ENCODE assay signal across 16 cellular contexts in genomic region chr22:31923166-31923565, GRCh38. TPM values are rescaled to one million over a fixed set of nuclear protein-coding genes. Genes with fewer than 3 reads are reported as not detected.
DNase-seq lines count a peak whose midpoint lies in the region; ATAC-seq and TF ChIP-seq lines count a peak whose summit lies in the region.
"Had no signal": no experiment of that assay in that cellular context is flagged by ENCODE, and none has a peak within 500 bp of the region (broad histone marks: within the 10 kb centered on the region; RNA-seq: fewer than 3 reads in every experiment).

No MANE protein-coding gene starts in this region.

- no peak overlapping the region; the same call in 1 of the 2 replicates for H2AFZ ChIP-seq in OCI-LY7 (ENCODE audit: low read length)
- H2AFZ ChIP-seq: PC-9 had no signal

- BruUV-seq in OCI-LY7 (replicated peaks; lab: Mats Ljungman, UMichigan): no TSS peak

- H3K9ac ChIP-seq in endodermal cell (ENCODE audit: extremely low read depth, low read length, poor library complexity, severe bottlenecking): no peak overlapping the region

- H3K4me1 ChIP-seq in OCI-LY7 (ENCODE audit: insufficient read depth, low read length, poor library complexity, severe bottlenecking) (peaks cover 17% of the 10 kb centered on the region), mucosa of descending colon (ENCODE audit: low read depth) (no peaks in the 10 kb centered on the region), endodermal cell (ENCODE audit: control insufficient read depth, insufficient read depth, low read length) (no peaks in the 10 kb centered on the region)

- CTCF ChIA-PET in OCI-LY7 (lab: Charles Lee; ENCODE audit: unreplicated experiment): no interaction called here

- no peaks in the 10 kb centered on the region for H3K36me3 ChIP-seq in OCI-LY7 (ENCODE audit: insufficient read depth, low read length)
- no peaks in the 10 kb centered on the region for H3K36me3 ChIP-seq in mucosa of descending colon (ENCODE audit: low read depth)
- H3K36me3 ChIP-seq in endodermal cell (ENCODE audit: control insufficient read depth, insufficient read depth, low read length): no peaks in the 10 kb centered on the region

- TF ChIP-seq CTCF in OCI-LY7 (conservative IDR thresholded peaks at IDR 0.05; ENCODE audit: low read length) (no peak), fibroblast of pulmonary artery (IDR thresholded peaks at IDR 0.05; ENCODE audit: low read length, missing control alignments) (no peak), mucosa of descending colon (IDR thresholded peaks at IDR 0.05) (no peak), endodermal cell (conservative IDR thresholded peaks at IDR 0.05) (no peak)

- H3K9me3 Mint-ChIP-seq in endodermal cell: no peaks in the 10 kb centered on the region
- H3K9me3 Mint-ChIP-seq: H9 had no signal

- no peaks in the 10 kb centered on the region for H4K20me1 ChIP-seq in OCI-LY7 (ENCODE audit: insufficient read depth, low read length)

- no peaks in the 10 kb centered on the region for H3K27me3 ChIP-seq in endodermal cell (ENCODE audit: control insufficient read depth, insufficient read depth, low read length, poor library complexity, severe bottlenecking)

- peak; percentile 87 for DNase-seq in CD1c-positive myeloid dendritic cell (ENCODE audit: extremely low spot score)
- DNase-seq in OCI-LY7 (ENCODE audit: low spot score): no peak
- DNase-seq in fibroblast of pulmonary artery (ENCODE audit: low read depth): peak; percentile 16
- peak in 1 of 3 donors; percentile 45 for DNase-seq in mucosa of descending colon
- no peak for DNase-seq in activated naive CD4-positive, alpha-beta T cell (lab: John Stamatoyannopoulos, UW)
- DNase-seq in germinal center (ENCODE audit: low spot score): no peak
- no peak for DNase-seq in endodermal cell
- DNase-seq: activated CD8-positive, alpha-beta memory T cell treated with anti-CD3 and anti-CD28 coated beads, Interleukin-2, amount 10 ng/mL, durations not matched to agents 7 days and 5 days; DMS53; H9; islet precursor cell; NCI-H2081 treated with DMSO at 0.1 percent for 48 hours; PC-9; T-helper 9 cell had no signal

- no peak overlapping the region for H3K27ac Mint-ChIP-seq in endodermal cell
- H3K27ac Mint-ChIP-seq: activated CD8-positive, alpha-beta memory T cell treated with anti-CD3 and anti-CD28 coated beads, Interleukin-2, amount 10 ng/mL, durations not matched to agents 7 days and 5 days; activated naive CD8-positive, alpha-beta T cell had no signal

- H3K36me3 Mint-ChIP-seq in endodermal cell (ENCODE audit: low read depth): no peaks in the 10 kb centered on the region
- H3K36me3 Mint-ChIP-seq: activated CD8-positive, alpha-beta memory T cell treated with anti-CD3 and anti-CD28 coated beads, Interleukin-2, amount 10 ng/mL, durations not matched to agents 7 days and 5 days; activated naive CD8-positive, alpha-beta T cell had no signal

- no peak overlapping the region for H3K4me3 ChIP-seq in OCI-LY7 (ENCODE audit: low read depth, low read length, poor library complexity, severe bottlenecking)
- H3K4me3 ChIP-seq in fibroblast of pulmonary artery (replicated peaks; ENCODE audit: low read depth, low read length): no peak overlapping the region
- H3K4me3 ChIP-seq in mucosa of descending colon: no peak overlapping the region
- no peak overlapping the region for H3K4me3 ChIP-seq in endodermal cell (ENCODE audit: low read length)
- H3K4me3 ChIP-seq: PC-9 had no signal

- H3K9me2 ChIP-seq in OCI-LY7 (ENCODE audit: insufficient read depth, low read length): no peaks in the 10 kb centered on the region

- no peak overlapping the region for H3K4me3 Mint-ChIP-seq in endodermal cell
- H3K4me3 Mint-ChIP-seq: activated CD8-positive, alpha-beta memory T cell treated with anti-CD3 and anti-CD28 coated beads, Interleukin-2, amount 10 ng/mL, durations not matched to agents 7 days and 5 days; activated naive CD8-positive, alpha-beta T cell; H9 had no signal

- WGBS in endodermal cell (ENCODE audit: insufficient coverage in 1 of 2, insufficient read length in 1 of 2), 2 experiments: 88 to 96% methylated on average over 3 to 5 of the region's 5 CpGs

- H3K27me3 Mint-ChIP-seq in endodermal cell (ENCODE audit: insufficient read depth): no peaks in the 10 kb centered on the region

- H3K79me2 ChIP-seq in OCI-LY7 (ENCODE audit: insufficient read depth, low read depth, low read length): no peaks in the 10 kb centered on the region

- intact Hi-C loops in OCI-LY7 (cut with micrococcal nuclease; ENCODE audit: unreplicated experiment): no loop called here
- intact Hi-C loops in mucosa of descending colon (cut with DNase I, micrococcal nuclease): no loop called here

- no peaks in the 10 kb centered on the region for H3K9me3 ChIP-seq in OCI-LY7 (ENCODE audit: low read length)
- no peaks in the 10 kb centered on the region for H3K9me3 ChIP-seq in mucosa of descending colon
- H3K9me3 ChIP-seq in endodermal cell (ENCODE audit: control insufficient read depth, low read length): no peaks in the 10 kb centered on the region

- POLR2A ChIA-PET in OCI-LY7 (lab: Charles Lee): interaction anchor here (0.7 kb wide), 1 partner anchor 30 kb away, joined by 3 read pairs; no protein-coding TSS in a partner anchor

- peak overlapping the region; percentile 26 for H3K4me2 ChIP-seq in OCI-LY7 (ENCODE audit: low read length)
- H3K4me2 ChIP-seq: PC-9 had no signal

- H3K4me1 Mint-ChIP-seq in endodermal cell: no peaks in the 10 kb centered on the region

- ATAC-seq in mucosa of descending colon (peak; percentile 29), HG03439 (IDR thresholded peaks at IDR 0.05; ENCODE audit: unreplicated experiment) (no peak)
- ATAC-seq: activated CD8-positive, alpha-beta memory T cell treated with anti-CD3 and anti-CD28 coated beads, Interleukin-2, amount 10 ng/mL, durations not matched to agents 7 days and 5 days had no signal

- H3K27ac ChIP-seq in OCI-LY7 (ENCODE audit: low read depth, low read length, poor library complexity, severe bottlenecking) (no peak overlapping the region), endodermal cell (ENCODE audit: low read depth, low read length) (no peak overlapping the region)
- H3K27ac ChIP-seq: PC-9 had no signal

RNA-seq across cellular contexts. Expression of gene YWHAH, which starts 21.2 kb away (rescaled TPM):
- 103 and 113 TPM in 2 replicates for total RNA-seq in OCI-LY7 (2014; rRNA removed; shearing (Covaris generic))
- total RNA-seq in OCI-LY7 (2022) (145 and 155 TPM in 2 replicates), mucosa of descending colon (100 to 1,000 TPM; 140 to 162 (median 149) TPM), endodermal cell (100 to 1,000 TPM; 162 to 193 TPM)
- polyA plus RNA-seq in endodermal cell (2013, experiment 1 of 2): 178 TPM
- polyA plus RNA-seq in endodermal cell (2013, experiment 2 of 2): 174 TPM

Comparison
In these comparisons a context has a peak if more than half of its experiments do, and no peak if none do; other contexts are left out.
1. DNase-seq: peak in CD1c-positive myeloid dendritic cell (single experiment) and fibroblast of pulmonary artery (single experiment); none in OCI-LY7 (single experiment), activated naive CD4-positive, alpha-beta T cell (0 of 4), germinal center (single experiment) and endodermal cell (single experiment).